In genomic region chr1:2414297-2414958, GRCh38 we compare ENCODE assay signal across 8 cellular contexts. TPM values are rescaled to one million over a fixed set of nuclear protein-coding genes. Genes with fewer than 3 reads are reported as not detected.
DNase-seq lines count a peak whose midpoint lies in the region; ATAC-seq and TF ChIP-seq lines count a peak whose summit lies in the region.

No MANE protein-coding gene starts in this region.

- no peak overlapping the region for H3K27ac ChIP-seq in GM23338 (ENCODE audit: low read depth)
- H3K27ac ChIP-seq in liver (ENCODE audit: low read depth in 1 of 2, low read length in 2 of 2): peak overlapping the region; percentile 67 to 77

- H3F3A ChIP-seq in GM23338 (replicated peaks; ENCODE audit: low read depth): peaks cover 4% of the 10 kb centered on the region; the same call in 1 of the 2 replicates

- TF ChIP-seq RAD21 in liver (IDR thresholded peaks at IDR 0.05): peak; percentile 93 to 97

- H3K4me2 ChIP-seq in GM23338: peak overlapping the region; percentile 83

- peak; percentile 82 to 91 for TF ChIP-seq CTCF in GM23338 (conservative IDR thresholded peaks at IDR 0.05; ENCODE audit: low read depth in 2 of 2)
- TF ChIP-seq CTCF in liver (IDR thresholded peaks at IDR 0.05; ENCODE audit: low read depth, low read length, missing input control): peak; percentile 86

- H3K4me3 ChIP-seq in GM23338 (peak overlapping the region; percentile 83; the same call in 1 of the 2 replicates), liver (ENCODE audit: low read depth in 1 of 3, low read length in 3 of 3) (peak overlapping the region in 2 of 3 donors; percentile 4 to 12)

- H3K9me3 Mint-ChIP-seq in GM23338: no peaks in the 10 kb centered on the region
- H3K9me3 Mint-ChIP-seq in activated CD4-positive, alpha-beta T cell treated with anti-CD3 and anti-CD28 coated beads, Interleukin-2, amount 10 ng/mL, durations not matched to agents 7 days and 5 days: no peaks in the 10 kb centered on the region

- peak overlapping the region in 1 of 2 donors; percentile 48 for H3K9ac ChIP-seq in liver (ENCODE audit: low read depth in 1 of 2, low read length in 2 of 2)

- ATAC-seq in GM23338 (peak; percentile 52), GM18870 (IDR thresholded peaks at IDR 0.05; ENCODE audit: unreplicated experiment) (no peak)

- DNase-seq in AG08396 (ENCODE audit: low spot score): peak; percentile 91
- DNase-seq in GM23338 (ENCODE audit: low spot score): peak; percentile 88
- DNase-seq in NCI-H524 treated with DMSO at 0.1 percent for 48 hours (lab: John Stamatoyannopoulos, UW): peak; percentile 8
- peak; percentile 83 for DNase-seq in activated CD4-positive, alpha-beta T cell treated with anti-CD3 and anti-CD28 coated beads, Interleukin-2, amount 10 ng/mL, durations not matched to agents 7 days and 5 days
- peak; percentile 24 for DNase-seq in dedifferentiated amniotic fluid mesenchymal stem cell (ENCODE audit: extremely low spot score)
- peak; percentile 42 to 71 (median 67) for DNase-seq in stimulated activated CD4-positive, alpha-beta T cell treated with anti-CD3 and anti-CD28 coated beads, TNF-alpha, amount 100 ng/mL, for 1 hour (ENCODE audit: low read depth in 3 of 3, low spot score in 1 of 3)

- no peak overlapping the region for H2AFZ ChIP-seq in GM23338

- peaks cover 22% of the 10 kb centered on the region for H3K27me3 Mint-ChIP-seq in GM23338 (ENCODE audit: insufficient read depth, low read depth, poor library complexity)
- no peaks in the 10 kb centered on the region for H3K27me3 Mint-ChIP-seq in activated CD4-positive, alpha-beta T cell treated with anti-CD3 and anti-CD28 coated beads, Interleukin-2, amount 10 ng/mL, durations not matched to agents 7 days and 5 days

- 0 out of 3 replicates have a peak, but pooled peaks cover 3% of the 10 kb centered on the region for H3K36me3 Mint-ChIP-seq in GM23338 (ENCODE audit: low read depth)
- H3K36me3 Mint-ChIP-seq in activated CD4-positive, alpha-beta T cell treated with anti-CD3 and anti-CD28 coated beads, Interleukin-2, amount 10 ng/mL, durations not matched to agents 7 days and 5 days (ENCODE audit: low read depth): no peaks in the 10 kb centered on the region

- 2% methylated on average over 25 of the region's 25 CpGs for WGBS in liver

- H3K4me1 ChIP-seq in GM23338 (ENCODE audit: insufficient read depth) (peaks cover 7% of the 10 kb centered on the region; the same call in 1 of the 2 replicates), liver (ENCODE audit: control insufficient read depth in 4 of 4, insufficient read depth in 4 of 4, low read length in 3 of 4) (peaks cover 11 to 45% (median 40%) of the 10 kb centered on the region in 4 donors)

- POLR2A ChIA-PET in activated CD4-positive, alpha-beta T cell treated with anti-CD3 and anti-CD28 coated beads, Interleukin-2, amount 10 ng/mL, durations not matched to agents 7 days and 5 days (lab: Charles Lee): interaction anchor here (0.7 kb wide), 1 partner anchor 133 kb away, joined by 3 read pairs; no protein-coding TSS in a partner anchor

- H3K9me2 ChIP-seq in GM23338 (ENCODE audit: insufficient read depth): no peaks in the 10 kb centered on the region

- no peaks in the 10 kb centered on the region for H3K9me3 ChIP-seq in liver (ENCODE audit: control insufficient read depth in 4 of 4, low read length in 3 of 4)

- H3K79me2 ChIP-seq in GM23338 (replicated peaks; ENCODE audit: insufficient read depth): no peaks in the 10 kb centered on the region

- H4K20me1 ChIP-seq in GM23338 (replicated peaks; ENCODE audit: insufficient read depth): no peaks in the 10 kb centered on the region

- CTCF ChIA-PET in activated CD4-positive, alpha-beta T cell treated with anti-CD3 and anti-CD28 coated beads, Interleukin-2, amount 10 ng/mL, durations not matched to agents 7 days and 5 days (lab: Charles Lee): interaction anchor here (0.7 to 1.2 kb wide), 8 partner anchors 9 to 288 kb away, joined by 3 to 4 read pairs (median 3); no protein-coding TSS in a partner anchor

- H3K36me3 ChIP-seq in GM23338 (ENCODE audit: insufficient read depth) (no peaks in the 10 kb centered on the region), liver (ENCODE audit: control insufficient read depth in 4 of 4, insufficient read depth in 3 of 4, low read depth in 1 of 4, low read length in 3 of 4) (no peaks in the 10 kb centered on the region)

- peaks cover 16% of the 10 kb centered on the region for H3K4me1 Mint-ChIP-seq in GM23338
- peaks cover 50% of the 10 kb centered on the region for H3K4me1 Mint-ChIP-seq in activated CD4-positive, alpha-beta T cell treated with anti-CD3 and anti-CD28 coated beads, Interleukin-2, amount 10 ng/mL, durations not matched to agents 7 days and 5 days

- no peaks in the 10 kb centered on the region for H3K27me3 ChIP-seq in GM23338 (ENCODE audit: insufficient read depth)
- H3K27me3 ChIP-seq in liver (ENCODE audit: control insufficient read depth in 4 of 4, insufficient read depth in 4 of 4, low read length in 3 of 4): no peaks in the 10 kb centered on the region

- peak overlapping the region; percentile 88; the same call in 1 of the 2 replicates for H3K27ac Mint-ChIP-seq in GM23338
- H3K27ac Mint-ChIP-seq in activated CD4-positive, alpha-beta T cell treated with anti-CD3 and anti-CD28 coated beads, Interleukin-2, amount 10 ng/mL, durations not matched to agents 7 days and 5 days: peak overlapping the region; percentile 85

- peak overlapping the region; percentile 76 for H3K4me3 Mint-ChIP-seq in GM23338
- H3K4me3 Mint-ChIP-seq in activated CD4-positive, alpha-beta T cell treated with anti-CD3 and anti-CD28 coated beads, Interleukin-2, amount 10 ng/mL, durations not matched to agents 7 days and 5 days: peak overlapping the region; percentile 77

TF ChIP-seq in GM23338, 12 proteins besides CTCF, POLR2A, EP300 and RAD21:
- peak; percentile 63 for TF ChIP-seq POLR2AphosphoS5 (IDR thresholded peaks at IDR 0.05; ENCODE audit: low read depth)
- TF ChIP-seq ZNF331 (CRISPR knock-in tag; IDR thresholded peaks at IDR 0.05; ENCODE audit: low read depth): no peak

TF ChIP-seq in liver, 16 proteins besides CTCF, POLR2A, EP300 and RAD21 (continues in another document):
- TF ChIP-seq, protein P1, sequence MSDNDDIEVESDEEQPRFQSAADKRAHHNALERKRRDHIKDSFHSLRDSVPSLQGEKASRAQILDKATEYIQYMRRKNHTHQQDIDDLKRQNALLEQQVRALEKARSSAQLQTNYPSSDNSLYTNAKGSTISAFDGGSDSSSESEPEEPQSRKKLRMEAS (IDR thresholded peaks at IDR 0.05): no peak
- no peak for TF ChIP-seq EGR1 (IDR thresholded peaks at IDR 0.05; ENCODE audit: low read depth in 2 of 2)
- TF ChIP-seq RXRA (IDR thresholded peaks at IDR 0.05): no peak
- TF ChIP-seq HNF4G (IDR thresholded peaks at IDR 0.05): no peak
- no peak for TF ChIP-seq TAF1 (conservative IDR thresholded peaks at IDR 0.05)
- TF ChIP-seq FOXA1 (IDR thresholded peaks at IDR 0.05): no peak
- no peak for TF ChIP-seq HNF4A (conservative IDR thresholded peaks at IDR 0.05)
- TF ChIP-seq SP1 (IDR thresholded peaks at IDR 0.05): no peak
- no peak for TF ChIP-seq REST (IDR thresholded peaks at IDR 0.05)
- TF ChIP-seq NR2F2 (IDR thresholded peaks at IDR 0.05): no peak
- no peak for TF ChIP-seq GABPA (IDR thresholded peaks at IDR 0.05 in 1 of 2, conservative IDR thresholded peaks at IDR 0.05 in 1 of 2)

RNA-seq across cellular contexts. Expression of gene PEX10, which starts 2.1 kb away (rescaled TPM):
- total RNA-seq in GM23338 (2014; rRNA removed; shearing (Covaris generic)): 43.3 and 53.9 TPM in 2 replicates
- polyA plus RNA-seq in GM23338 (2016; fragmentation: Nextera tagmentation; extraction: Ambion mirVana) (15.0 and 15.9 TPM in 2 replicates), liver (10 to 100 TPM in 1 of 2 donors, 1 to 10 TPM in 1; 6.2 to 12.9 TPM)
- 10 to 100 TPM in 1 of 2 experiments, 1 to 10 TPM in 1; 9.2 to 10.3 TPM for total RNA-seq in activated CD4-positive, alpha-beta T cell treated with anti-CD3 and anti-CD28 coated beads, Interleukin-2, amount 10 ng/mL, durations not matched to agents 7 days and 5 days
- total RNA-seq in liver: 10 to 100 TPM; 10.7 to 16.4 TPM

RNA-seq across cellular contexts. Expression of gene RER1, which starts 22.8 kb away (rescaled TPM):
- total RNA-seq in GM23338 (2014; rRNA removed; shearing (Covaris generic)): 50.9 and 58.4 TPM in 2 replicates
- 91.9 and 99.5 TPM in 2 replicates for polyA plus RNA-seq in GM23338 (2016; fragmentation: Nextera tagmentation; extraction: Ambion mirVana)
- 100 to 1,000 TPM; 156 to 159 TPM for total RNA-seq in activated CD4-positive, alpha-beta T cell treated with anti-CD3 and anti-CD28 coated beads, Interleukin-2, amount 10 ng/mL, durations not matched to agents 7 days and 5 days
- 10 to 100 TPM; 43.5 to 78.8 TPM for total RNA-seq in liver
- polyA plus RNA-seq in liver: 100 to 1,000 TPM; 101 to 142 TPM

RNA-seq across cellular contexts. Expression of gene MORN1, which starts 23.1 kb away (rescaled TPM):
- total RNA-seq in GM23338 (2014; rRNA removed; shearing (Covaris generic)): 6.6 and 11.1 TPM in 2 replicates
- polyA plus RNA-seq in GM23338 (2016; fragmentation: Nextera tagmentation; extraction: Ambion mirVana): 4.7 and 4.8 TPM in 2 replicates
- 1 to 10 TPM; 6.7 to 8.1 TPM for total RNA-seq in activated CD4-positive, alpha-beta T cell treated with anti-CD3 and anti-CD28 coated beads, Interleukin-2, amount 10 ng/mL, durations not matched to agents 7 days and 5 days
- total RNA-seq in liver: 1 to 10 TPM; 4.9 to 6.9 TPM
- 1 to 10 TPM; 2.3 TPM for polyA plus RNA-seq in liver

Comparison
In these comparisons a context has a peak if more than half of its experiments do, and no peak if none do; other contexts are left out.
1. DNase-seq: peak in every context shown above with its lines; median percentile 91 in AG08396; 88 in GM23338; 83 in activated CD4-positive, alpha-beta T cell treated with anti-CD3 and anti-CD28 coated beads, Interleukin-2, amount 10 ng/mL, durations not matched to agents 7 days and 5 days; 67 in stimulated activated CD4-positive, alpha-beta T cell treated with anti-CD3 and anti-CD28 coated beads, TNF-alpha, amount 100 ng/mL, for 1 hour; 24 in dedifferentiated amniotic fluid mesenchymal stem cell; 8 in NCI-H524 treated with DMSO at 0.1 percent for 48 hours.